ENCODE assay signal across 32 cellular contexts in the genomic region with DNA sequence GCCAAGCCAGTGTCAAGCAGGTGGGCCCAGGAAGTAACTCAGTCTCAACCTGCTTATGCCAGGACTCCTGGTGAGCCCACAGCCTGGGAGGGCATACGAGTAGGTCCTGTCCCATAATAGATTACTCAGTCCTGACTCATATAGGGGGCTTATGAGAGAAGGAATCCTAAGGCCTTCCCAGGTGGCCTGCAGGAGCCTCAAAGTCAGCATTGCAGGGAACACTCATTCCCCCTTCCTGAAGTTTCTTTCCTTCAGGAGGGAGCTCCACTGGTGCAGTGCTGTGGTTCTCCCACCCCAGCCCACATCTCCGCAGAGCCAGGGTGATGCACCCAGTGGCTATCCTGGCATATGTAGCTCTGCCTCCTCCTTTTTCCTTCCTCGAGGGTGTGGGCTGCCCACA.
"Had no signal": no experiment of that assay in that cellular context is flagged by ENCODE, and none has a peak within 500 bp of the region (broad histone marks: within the 10 kb centered on the region; RNA-seq: fewer than 3 reads in every experiment).

No MANE protein-coding gene starts in this region.

- H3K27me3 ChIP-seq: gastroesophageal sphincter, sigmoid colon, stomach, tibial artery had no signal

- DNase-seq: activated CD4-positive, alpha-beta T cell treated with anti-CD3 and anti-CD28 coated beads for 48 hours; activated CD4-positive, alpha-beta T cell treated with anti-CD3 and anti-CD28 coated beads, Interleukin-2, amount 50 U/mL, for 48 hours; activated CD8-positive, alpha-beta memory T cell treated with anti-CD3 and anti-CD28 coated beads for 24 hours; activated effector memory CD4-positive, alpha-beta T cell treated with Interleukin-2 at 50 U/mL for 16 hours; activated naive CD4-positive, alpha-beta T cell treated with Interleukin-2 at 50 U/mL for 16 hours; anterior cingulate cortex; dermis blood vessel endothelial cell; effector CD8-positive, alpha-beta T cell; erythroblast; head of caudate nucleus; hippocampal formation; immature natural killer cell; kidney; midbrain; naive thymus-derived CD4-positive, alpha-beta T cell; occipital lobe; psoas muscle; sigmoid colon; small intestine; stimulated activated CD4-positive, alpha-beta T cell treated with anti-CD3 and anti-CD28 coated beads, Interleukin-1b, Interleukin-23, amount 100 ng/mL, for 48 hours; stimulated activated naive B cell treated with anti-CD40 and anti-IgM and Interleukin-4, amounts not matched to agents 10 μg/mL and 1 μg/mL and 100 μg/mL, for 72 hours; stomach; T-cell; tibial artery had no signal

- H3K4me3 Mint-ChIP-seq: activated naive CD8-positive, alpha-beta T cell; immature natural killer cell; naive thymus-derived CD4-positive, alpha-beta T cell; stimulated activated naive B cell treated with anti-CD40 and anti-IgM and Interleukin-4, amounts not matched to agents 10 μg/mL and 1 μg/mL and 100 μg/mL, for 72 hours; T-cell had no signal

- H3K27ac ChIP-seq: gastroesophageal sphincter, parathyroid adenoma, psoas muscle, sigmoid colon, stomach, tibial artery, VCaP had no signal

- FAIRE-seq: bronchial epithelial cell, colon, endometrium, kidney, small intestine had no signal

- H3K27ac Mint-ChIP-seq: activated naive CD8-positive, alpha-beta T cell; naive thymus-derived CD4-positive, alpha-beta T cell; stimulated activated naive B cell treated with anti-CD40 and anti-IgM and Interleukin-4, amounts not matched to agents 10 μg/mL and 1 μg/mL and 100 μg/mL, for 72 hours; T-cell had no signal

- H2AFZ ChIP-seq: parathyroid adenoma had no signal

- H3K9ac ChIP-seq: parathyroid adenoma had no signal

- ATAC-seq: activated CD4-positive, CD25-positive, alpha-beta regulatory T cell treated with anti-CD3 and anti-CD28 coated beads, Interleukin-2, amount 50 U/mL, for 24 hours; gastroesophageal sphincter; naive thymus-derived CD4-positive, alpha-beta T cell; psoas muscle; stimulated activated naive B cell treated with anti-CD40 and anti-IgM and Interleukin-4, amounts not matched to agents 10 μg/mL and 1 μg/mL and 100 μg/mL, for 72 hours; T-cell had no signal

- H3K36me3 ChIP-seq: gastroesophageal sphincter, sigmoid colon, stomach, tibial artery had no signal

- H3K27me3 Mint-ChIP-seq: activated naive CD8-positive, alpha-beta T cell; stimulated activated naive B cell treated with anti-CD40 and anti-IgM and Interleukin-4, amounts not matched to agents 10 μg/mL and 1 μg/mL and 100 μg/mL, for 72 hours; T-cell had no signal

- H3K9me3 ChIP-seq: gastroesophageal sphincter, psoas muscle, sigmoid colon, stomach, tibial artery had no signal

- H3K4me3 ChIP-seq: gastroesophageal sphincter, psoas muscle, sigmoid colon, stomach, tibial artery had no signal

- H3K4me1 ChIP-seq: gastroesophageal sphincter, parathyroid adenoma, psoas muscle, sigmoid colon, stomach, tibial artery had no signal

- H3K79me2 ChIP-seq: parathyroid adenoma had no signal

- H3K9me3 Mint-ChIP-seq: immature natural killer cell; naive thymus-derived CD4-positive, alpha-beta T cell; stimulated activated naive B cell treated with anti-CD40 and anti-IgM and Interleukin-4, amounts not matched to agents 10 μg/mL and 1 μg/mL and 100 μg/mL, for 72 hours; T-cell had no signal
